In genomic region chr6:162026843-162027242, GRCh38 we compare ENCODE assay signal across 18 cellular contexts.
DNase-seq lines count a peak whose midpoint lies in the region; ATAC-seq, FAIRE-seq and TF ChIP-seq lines count a peak whose summit lies in the region.
"Had no signal": no experiment of that assay in that cellular context is flagged by ENCODE, and none has a peak within 500 bp of the region (broad histone marks: within the 10 kb centered on the region; RNA-seq: fewer than 3 reads in every experiment).

No MANE protein-coding gene starts in this region.

- no peak for TF ChIP-seq CTCF in HepG2 (CRISPR knock-in tag; IDR thresholded peaks at IDR 0.05)

- H3K4me2 ChIP-seq in HepG2 (ENCODE audit: low read depth, low read length) = no peak overlapping the region
- H3K4me2 ChIP-seq: A549 had no signal

- H3K36me3 ChIP-seq in SK-N-MC (ENCODE audit: insufficient read depth, low read length) (no peaks in the 10 kb centered on the region), HepG2 (replicated peaks in 1 of 2; ENCODE audit: control insufficient read depth in 1 of 2, insufficient read depth in 2 of 2, low read length in 2 of 2) (no peaks in the 10 kb centered on the region), small intestine (ENCODE audit: control insufficient read depth in 2 of 2, insufficient read depth in 2 of 2, low read length in 2 of 2) (no peaks in the 10 kb centered on the region), MG63 (no peaks in the 10 kb centered on the region)
- H3K36me3 ChIP-seq: BE2C, HAP-1 had no signal

- no peak for FAIRE-seq in HepG2 (lab: Jason Lieb, UNC)
- no peak for FAIRE-seq in small intestine (lab: Jason Lieb, UNC)
- FAIRE-seq: A549, GM12892 had no signal

- no peak overlapping the region for H2AFZ ChIP-seq in HepG2 (ENCODE audit: low read length)

- no peak for ATAC-seq in HepG2
- ATAC-seq: A549; CD8-positive, alpha-beta T cell had no signal

- H3K9ac ChIP-seq in SK-N-MC (ENCODE audit: insufficient read length) = no peak overlapping the region
- H3K9ac ChIP-seq in HepG2 (ENCODE audit: insufficient read depth, low read depth, low read length) = no peak overlapping the region

- no peak for TF ChIP-seq RAD21 in HepG2 (CRISPR knock-in tag; IDR thresholded peaks at IDR 0.05)

- 25% methylated on average over 4 of the region's 4 CpGs for WGBS in HepG2 (ENCODE audit: low lambda C conversion rate)
- 12 to 48% (median 29%) methylated on average over 4 of the region's 4 CpGs for WGBS in small intestine, 3 donors

- in situ Hi-C loops in HepG2 (cut with HindIII; ENCODE audit: extremely low pct_ligation_motif_present, low pct_unique_long_range_greater_than_20kb) = no loop called here

- H3K9me3 ChIP-seq in SK-N-MC (ENCODE audit: low read depth, low read length) = no peaks in the 10 kb centered on the region
- H3K9me3 ChIP-seq in HepG2 (ENCODE audit: low read length) = no peaks in the 10 kb centered on the region
- H3K9me3 ChIP-seq in small intestine (ENCODE audit: control insufficient read depth, low read depth) = no peaks in the 10 kb centered on the region
- H3K9me3 ChIP-seq in MG63 = no peaks in the 10 kb centered on the region
- H3K9me3 ChIP-seq: A549, BE2C, HAP-1 had no signal

- no TSS peak for BruUV-seq in HepG2 (replicated peaks; lab: Mats Ljungman, UMichigan)

- CTCF ChIA-PET in HepG2 (lab: Yijun Ruan, JAX; ENCODE audit: low intra/inter-chr PET ratio, low total read pairs) = no interaction called here

- DNase-seq in SK-N-MC (ENCODE audit: low read depth, low spot score) = no peak
- peak; percentile 11 for DNase-seq in glomerular visceral epithelial cell (ENCODE audit: extremely low spot score)
- no peak for DNase-seq in HepG2 (ENCODE audit: low spot score)
- DNase-seq in small intestine = peak; percentile 11
- DNase-seq in MG63 = no peak
- DNase-seq in putamen (ENCODE audit: low spot score) = no peak
- DNase-seq in dedifferentiated amniotic fluid mesenchymal stem cell (ENCODE audit: extremely low spot score) = no peak
- DNase-seq: BE2C; CD8-positive, alpha-beta T cell; COR-L47; DND-41; GDM1; GOT3; IMR-90 had no signal

- no peaks in the 10 kb centered on the region for H3K4me1 ChIP-seq in HepG2 (ENCODE audit: insufficient read depth, low read length)
- H3K4me1 ChIP-seq in small intestine (ENCODE audit: control insufficient read depth in 2 of 2, insufficient read depth in 1 of 2, low read depth in 1 of 2, low read length in 1 of 2) = peaks cover 0 to 3% of the 10 kb centered on the region in 2 donors
- H3K4me1 ChIP-seq: A549, BE2C, HAP-1 had no signal

- H3K27me3 ChIP-seq in HepG2 (ENCODE audit: control insufficient read depth in 1 of 2, insufficient read depth in 2 of 2, low read length in 2 of 2) = no peaks in the 10 kb centered on the region
- no peaks in the 10 kb centered on the region for H3K27me3 ChIP-seq in small intestine (ENCODE audit: control insufficient read depth in 2 of 2, insufficient read depth in 2 of 2, low read length in 2 of 2)
- no peaks in the 10 kb centered on the region for H3K27me3 ChIP-seq in MG63
- H3K27me3 ChIP-seq: BE2C had no signal

- no peak for TF ChIP-seq POLR2A in HepG2 (IDR thresholded peaks at IDR 0.05; ENCODE audit: insufficient read depth in 1 of 2, low read depth in 2 of 2, low read length in 2 of 2)

- H3K79me2 ChIP-seq in HepG2 (ENCODE audit: insufficient read depth, low read length) = no peaks in the 10 kb centered on the region

- TF ChIP-seq EP300 in HepG2 (IDR thresholded peaks at IDR 0.05; ENCODE audit: low read depth in 2 of 2, low read length in 2 of 2) (no peak), HepG2 (CRISPR knock-in tag; IDR thresholded peaks at IDR 0.05; ENCODE audit: borderline replicate concordance) (no peak)

- H3K4me3 ChIP-seq in SK-N-MC (0 out of 2 replicates have a peak overlapping the region, but pooled peaks have one; percentile 8), HepG2 (replicated peaks in 1 of 3; ENCODE audit: insufficient read depth in 1 of 3, low read depth in 2 of 3, low read length in 3 of 3) (no peak overlapping the region), small intestine (ENCODE audit: low read depth in 1 of 2, low read length in 2 of 2) (no peak overlapping the region), MG63 (no peak overlapping the region)
- H3K4me3 ChIP-seq: A549, HAP-1 had no signal

- POLR2A ChIA-PET in HepG2 (lab: Yijun Ruan, JAX) = no interaction called here

- no peaks in the 10 kb centered on the region for H4K20me1 ChIP-seq in HepG2 (ENCODE audit: insufficient read depth, low read length)

- intact Hi-C loops in HepG2 (cut with micrococcal nuclease; ENCODE audit: unreplicated experiment) = no loop called here

- H3K27ac ChIP-seq in SK-N-MC (no peak overlapping the region), HepG2 (ENCODE audit: extremely low read length, insufficient read depth, low read length) (no peak overlapping the region), small intestine (ENCODE audit: low read depth in 1 of 2, low read length in 1 of 2) (no peak overlapping the region)
- H3K27ac ChIP-seq: A549, C4-2B had no signal

TF ChIP-seq in HepG2, 621 proteins besides CTCF, POLR2A, EP300 and RAD21:
- TF ChIP-seq ZNF256 (CRISPR knock-in tag; conservative IDR thresholded peaks at IDR 0.05) (no peak), USF2 (IDR thresholded peaks at IDR 0.05; ENCODE audit: low read depth, low read length) (0 out of 2 replicates have a peak, but pooled peaks have one; percentile 15), USF2 (CRISPR knock-in tag; IDR thresholded peaks at IDR 0.05; ENCODE audit: borderline replicate concordance) (no peak), RAD51 (IDR thresholded peaks at IDR 0.05; ENCODE audit: borderline replicate concordance) (peak; percentile 61; the same call in 1 of the 2 replicates)

Comparison
In these comparisons a context has a peak if more than half of its experiments do, and no peak if none do; other contexts are left out.
1. DNase-seq: peak in glomerular visceral epithelial cell (single experiment) and small intestine (single experiment); none in SK-N-MC (single experiment), HepG2 (single experiment), MG63 (single experiment), putamen (single experiment) and dedifferentiated amniotic fluid mesenchymal stem cell (single experiment).